9 cellular contexts compared by ENCODE assay signal in the genomic region with DNA sequence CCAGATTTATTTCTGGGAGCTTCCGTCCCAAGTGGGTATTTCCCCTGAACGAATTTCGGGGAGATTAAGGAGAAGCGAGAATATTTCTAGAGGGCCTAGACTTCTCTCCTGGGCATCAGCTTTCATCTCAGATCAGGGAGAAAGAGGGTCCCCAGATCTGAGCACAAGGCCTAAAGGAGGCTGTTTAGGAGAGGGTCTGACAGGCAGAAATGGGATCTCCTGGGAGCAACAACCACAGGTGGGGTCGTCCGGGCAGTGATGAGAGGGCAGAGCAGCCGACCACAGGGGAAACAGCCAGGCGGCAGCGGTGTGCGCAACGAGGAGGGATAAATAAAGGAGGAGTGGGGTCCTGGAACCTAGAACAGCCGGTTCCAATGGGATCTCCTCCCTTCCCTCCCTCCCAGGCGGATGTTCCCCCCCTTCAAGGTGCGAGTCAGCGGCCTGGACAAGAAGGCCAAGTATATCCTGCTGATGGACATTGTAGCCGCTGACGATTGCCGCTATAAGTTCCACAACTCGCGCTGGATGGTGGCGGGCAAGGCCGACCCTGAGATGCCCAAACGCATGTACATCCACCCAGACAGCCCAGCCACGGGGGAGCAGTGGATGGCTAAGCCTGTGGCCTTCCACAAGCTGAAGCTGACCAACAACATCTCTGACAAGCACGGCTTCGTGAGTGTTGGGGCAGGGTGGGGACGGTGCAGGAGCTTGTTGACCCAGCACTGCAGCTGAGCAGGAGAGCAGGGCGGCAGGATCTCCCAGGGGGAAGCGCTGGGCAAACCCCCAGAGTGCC. TPM values are rescaled to one million over a fixed set of nuclear protein-coding genes. Genes with fewer than 3 reads are reported as not detected.
DNase-seq lines count a peak whose midpoint lies in the region; ATAC-seq and TF ChIP-seq lines count a peak whose summit lies in the region.
"Had no signal": no experiment of that assay in that cellular context is flagged by ENCODE, and none has a peak within 500 bp of the region (broad histone marks: within the 10 kb centered on the region; RNA-seq: fewer than 3 reads in every experiment).

No MANE protein-coding gene starts in this region.

- CTCF ChIA-PET in HEK293 (lab: Yijun Ruan, JAX) (interaction anchor here (0.5 to 5.1 kb wide), 7 partner anchors 7 to 185 kb away, joined by 3 to 28 read pairs (median 3); no protein-coding TSS in a partner anchor), A673 (lab: Charles Lee) (no interaction called here)

- H3K4me2 ChIP-seq in hepatocyte: peak overlapping the region; percentile 99

- TF ChIP-seq CTCF in HEK293 (tag by site-specific recombination; IDR thresholded peaks at IDR 0.05) (no peak), hepatocyte (IDR thresholded peaks at IDR 0.05; ENCODE audit: poor library complexity) (no peak), A673 (conservative IDR thresholded peaks at IDR 0.05; ENCODE audit: low read depth, low read length) (no peak)

- H3K4me1 ChIP-seq in HEK293 (ENCODE audit: control insufficient read depth, insufficient read depth, low read length) (0 out of 2 replicates have a peak, but pooled peaks cover 3% of the 10 kb centered on the region), hepatocyte (ENCODE audit: insufficient read depth) (no peaks in the 10 kb centered on the region), A673 (ENCODE audit: insufficient read depth, low read length, poor library complexity, severe bottlenecking) (peaks cover 31% of the 10 kb centered on the region)

- peaks cover 27% of the 10 kb centered on the region for H3K4me1 Mint-ChIP-seq in activated naive CD8-positive, alpha-beta T cell treated with anti-CD3 and anti-CD28 coated beads, Interleukin-2, amount 10 ng/mL, durations not matched to agents 7 days and 5 days

- H3K9me2 ChIP-seq in hepatocyte (replicated peaks; ENCODE audit: insufficient read depth): no peaks in the 10 kb centered on the region

- H4K20me1 ChIP-seq in hepatocyte (ENCODE audit: insufficient read depth, poor library complexity, severe bottlenecking): peaks cover 24% of the 10 kb centered on the region

- H3K27ac ChIP-seq in HEK293 (ENCODE audit: extremely low read depth, low read depth, low read length) (peak overlapping the region; percentile 58; the same call in 1 of the 2 replicates), hepatocyte (peak overlapping the region; percentile 99), skin epidermis (peak overlapping the region in 10 of 21 experiments; percentile 29 to 73 (median 54)), A673 (ENCODE audit: low read depth, low read length, poor library complexity, severe bottlenecking) (no peak overlapping the region)

- H2AFZ ChIP-seq in hepatocyte: no peak overlapping the region

- POLR2A ChIA-PET in HEK293 (lab: Yijun Ruan, JAX): interaction anchor here (2.4 to 2.8 kb wide), 2 partner anchors 8 to 12 kb away, joined by 18 to 29 read pairs; no protein-coding TSS in a partner anchor
- POLR2A ChIA-PET in activated naive CD8-positive, alpha-beta T cell treated with anti-CD3 and anti-CD28 coated beads, Interleukin-2, amount 10 ng/mL, durations not matched to agents 7 days and 5 days (lab: Charles Lee): no interaction called here
- POLR2A ChIA-PET in A673 (lab: Charles Lee; ENCODE audit: low non-redundant PET): no interaction called here

- H3K36me3 ChIP-seq in HEK293 (ENCODE audit: control insufficient read depth in 2 of 2, insufficient read depth in 1 of 2, low read length in 2 of 2) (peaks cover 5 to 50% of the 10 kb centered on the region in 2 experiments; a peak in 2 of 3 replicates), hepatocyte (replicated peaks; ENCODE audit: insufficient read depth, low read depth) (no peaks in the 10 kb centered on the region), A673 (ENCODE audit: insufficient read depth, low read length, poor library complexity, severe bottlenecking) (no peaks in the 10 kb centered on the region)

- H3K36me3 Mint-ChIP-seq in activated naive CD8-positive, alpha-beta T cell treated with anti-CD3 and anti-CD28 coated beads, Interleukin-2, amount 10 ng/mL, durations not matched to agents 7 days and 5 days: no peaks in the 10 kb centered on the region

- no peak overlapping the region for H3K27ac Mint-ChIP-seq in activated naive CD8-positive, alpha-beta T cell treated with anti-CD3 and anti-CD28 coated beads, Interleukin-2, amount 10 ng/mL, durations not matched to agents 7 days and 5 days

- H3K4me3 Mint-ChIP-seq in activated naive CD8-positive, alpha-beta T cell treated with anti-CD3 and anti-CD28 coated beads, Interleukin-2, amount 10 ng/mL, durations not matched to agents 7 days and 5 days: peak overlapping the region; percentile 39

- DNase-seq in activated naive CD8-positive, alpha-beta T cell treated with anti-CD3 and anti-CD28 coated beads, Interleukin-2, amount 10 ng/mL, durations not matched to agents 7 days and 5 days: no peak
- DNase-seq in hepatocyte (ENCODE audit: low spot score) (no peak), GDM1 (lab: John Stamatoyannopoulos, UW) (no peak), RKO (ENCODE audit: low spot score) (no peak), UCSD-AML1 (lab: John Stamatoyannopoulos, UW; ENCODE audit: unreplicated experiment) (no peak), A673 (ENCODE audit: low spot score) (no peak)

- H3K27me3 Mint-ChIP-seq in activated naive CD8-positive, alpha-beta T cell treated with anti-CD3 and anti-CD28 coated beads, Interleukin-2, amount 10 ng/mL, durations not matched to agents 7 days and 5 days: peaks cover 65% of the 10 kb centered on the region

- H3K9me3 Mint-ChIP-seq in activated naive CD8-positive, alpha-beta T cell treated with anti-CD3 and anti-CD28 coated beads, Interleukin-2, amount 10 ng/mL, durations not matched to agents 7 days and 5 days: no peaks in the 10 kb centered on the region

- H3K9me3 ChIP-seq in HEK293 (ENCODE audit: control insufficient read depth, insufficient read depth, low read depth, low read length): no peaks in the 10 kb centered on the region
- H3K9me3 ChIP-seq in hepatocyte (ENCODE audit: low read depth): no peaks in the 10 kb centered on the region
- no peaks in the 10 kb centered on the region for H3K9me3 ChIP-seq in A673 (ENCODE audit: low read depth, low read length, poor library complexity, severe bottlenecking)

- peaks cover 89% of the 10 kb centered on the region for H3K79me2 ChIP-seq in hepatocyte

- H3K4me3 ChIP-seq in HEK293 (ENCODE audit: low read depth, low read length) (peak overlapping the region; percentile 81), hepatocyte (peak overlapping the region; percentile 65), skin epidermis (peak overlapping the region in 6 of 7 experiments; percentile 29 to 54 (median 32)), A673 (ENCODE audit: low read depth, low read length, poor library complexity, severe bottlenecking) (no peak overlapping the region)

- peaks cover 86% of the 10 kb centered on the region for H3K27me3 ChIP-seq in hepatocyte
- peaks cover 94% of the 10 kb centered on the region for H3K27me3 ChIP-seq in A673 (replicated peaks; ENCODE audit: insufficient read depth, low read depth, low read length, poor library complexity)

- intact Hi-C loops in A673 (cut with micrococcal nuclease; ENCODE audit: unreplicated experiment): no loop called here

- BruUV-seq in A673 (replicated peaks; lab: Mats Ljungman, UMichigan): no TSS peak

- no peak for ATAC-seq in activated naive CD8-positive, alpha-beta T cell treated with anti-CD3 and anti-CD28 coated beads, Interleukin-2, amount 10 ng/mL, durations not matched to agents 7 days and 5 days (ENCODE audit: low read depth)
- ATAC-seq: left lobe of liver had no signal

- WGBS in hepatocyte (ENCODE audit: low lambda C conversion rate, missing lambda C conversion rate): 16% methylated on average over 28 of the region's 29 CpGs

TF ChIP-seq in HEK293, 187 proteins besides CTCF, POLR2A, EP300 and RAD21:
- peak; percentile 86 for TF ChIP-seq ZNF341 (tag by site-specific recombination; IDR thresholded peaks at IDR 0.05; ENCODE audit: low read depth)
- 0 out of 2 replicates have a peak, but pooled peaks have one; percentile 24 for TF ChIP-seq ZBTB20 (tag by site-specific recombination; IDR thresholded peaks at IDR 0.05)
- no peak for TF ChIP-seq MZF1 (tag by site-specific recombination; IDR thresholded peaks at IDR 0.05; ENCODE audit: borderline replicate concordance)
- TF ChIP-seq, protein P1, sequence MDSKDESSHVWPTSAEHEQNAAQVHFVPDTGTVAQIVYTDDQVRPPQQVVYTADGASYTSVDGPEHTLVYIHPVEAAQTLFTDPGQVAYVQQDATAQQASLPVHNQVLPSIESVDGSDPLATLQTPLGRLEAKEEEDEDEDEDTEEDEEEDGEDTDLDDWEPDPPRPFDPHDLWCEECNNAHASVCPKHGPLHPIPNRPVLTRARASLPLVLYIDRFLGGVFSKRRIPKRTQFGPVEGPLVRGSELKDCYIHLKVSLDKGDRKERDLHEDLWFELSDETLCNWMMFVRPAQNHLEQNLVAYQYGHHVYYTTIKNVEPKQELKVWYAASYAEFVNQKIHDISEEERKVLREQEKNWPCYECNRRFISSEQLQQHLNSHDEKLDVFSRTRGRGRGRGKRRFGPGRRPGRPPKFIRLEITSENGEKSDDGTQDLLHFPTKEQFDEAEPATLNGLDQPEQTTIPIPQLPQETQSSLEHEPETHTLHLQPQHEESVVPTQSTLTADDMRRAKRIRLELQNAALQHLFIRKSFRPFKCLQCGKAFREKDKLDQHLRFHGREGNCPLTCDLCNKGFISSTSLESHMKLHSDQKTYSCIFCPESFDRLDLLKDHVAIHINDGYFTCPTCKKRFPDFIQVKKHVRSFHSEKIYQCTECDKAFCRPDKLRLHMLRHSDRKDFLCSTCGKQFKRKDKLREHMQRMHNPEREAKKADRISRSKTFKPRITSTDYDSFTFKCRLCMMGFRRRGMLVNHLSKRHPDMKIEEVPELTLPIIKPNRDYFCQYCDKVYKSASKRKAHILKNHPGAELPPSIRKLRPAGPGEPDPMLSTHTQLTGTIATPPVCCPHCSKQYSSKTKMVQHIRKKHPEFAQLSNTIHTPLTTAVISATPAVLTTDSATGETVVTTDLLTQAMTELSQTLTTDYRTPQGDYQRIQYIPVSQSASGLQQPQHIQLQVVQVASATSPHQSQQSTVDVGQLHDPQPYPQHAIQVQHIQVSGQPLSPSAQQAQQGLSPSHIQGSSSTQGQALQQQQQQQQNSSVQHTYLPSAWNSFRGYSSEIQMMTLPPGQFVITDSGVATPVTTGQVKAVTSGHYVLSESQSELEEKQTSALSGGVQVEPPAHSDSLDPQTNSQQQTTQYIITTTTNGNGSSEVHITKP (tag by site-specific recombination; IDR thresholded peaks at IDR 0.05): peak; percentile 54; the same call in 1 of the 2 replicates

RNA-seq across cellular contexts. Expression of gene TBX2, which starts 1.8 kb away (rescaled TPM):
- total RNA-seq in activated naive CD8-positive, alpha-beta T cell treated with anti-CD3 and anti-CD28 coated beads, Interleukin-2, amount 10 ng/mL, durations not matched to agents 7 days and 5 days: not detected
- total RNA-seq in hepatocyte: 17.9 and 19.6 TPM in 2 replicates
- 27.5 and 29.3 TPM in 2 replicates for polyA plus RNA-seq in hepatocyte
- not detected in 2 replicates for total RNA-seq in A673 (2021)

RNA-seq across cellular contexts. Expression of gene TBX4, which starts 50.7 kb away (rescaled TPM):
- not detected for total RNA-seq in activated naive CD8-positive, alpha-beta T cell treated with anti-CD3 and anti-CD28 coated beads, Interleukin-2, amount 10 ng/mL, durations not matched to agents 7 days and 5 days
- total RNA-seq in hepatocyte: 15.4 and 36.2 TPM in 2 replicates
- 11.6 and 13.9 TPM in 2 replicates for polyA plus RNA-seq in hepatocyte
- not detected in 2 replicates for total RNA-seq in A673 (2021)
- total RNA-seq: left lobe of liver had no signal

Comparison
In these comparisons a context has a peak if more than half of its experiments do, and no peak if none do; other contexts are left out.
1. RNA of gene TBX2, which starts 1.8 kb away (total RNA-seq): 17.9 to 19.6 TPM in hepatocyte; not detected in activated naive CD8-positive, alpha-beta T cell treated with anti-CD3 and anti-CD28 coated beads, Interleukin-2, amount 10 ng/mL, durations not matched to agents 7 days and 5 days and not detected in A673; every median in the first group is over 10 times any median in the second.
2. RNA of gene TBX4, which starts 50.7 kb away (total RNA-seq): 15.4 to 36.2 TPM in hepatocyte; not detected in A673 and not detected in activated naive CD8-positive, alpha-beta T cell treated with anti-CD3 and anti-CD28 coated beads, Interleukin-2, amount 10 ng/mL, durations not matched to agents 7 days and 5 days; every median in the first group is over 10 times any median in the second.